9 cellular contexts compared by ENCODE assay signal in the genomic region with DNA sequence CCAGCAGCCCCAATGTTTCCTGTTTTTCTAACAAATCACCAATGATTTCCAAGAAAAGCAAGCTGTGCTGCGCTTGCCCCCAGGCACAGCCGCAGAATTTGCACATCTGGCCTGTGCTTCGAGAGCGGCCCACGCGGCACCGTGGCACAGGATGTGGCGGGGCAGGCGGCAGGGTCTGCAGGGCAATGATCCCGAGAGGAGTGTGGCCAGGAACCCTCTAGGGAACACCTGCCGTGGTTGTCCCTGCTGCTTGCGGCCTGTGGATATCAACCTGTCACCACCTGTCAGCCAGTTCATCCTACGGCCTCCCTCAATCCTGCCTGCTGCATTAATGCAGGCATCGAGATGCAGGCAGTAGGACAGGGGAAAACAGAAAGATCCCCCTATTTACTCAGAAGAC. TPM values are rescaled to one million over a fixed set of nuclear protein-coding genes. Genes with fewer than 3 reads are reported as not detected.
A peak's percentile ranks its signal among the peaks of the same experiment; 100 is the strongest.
DNase-seq lines count a peak whose midpoint lies in the region; ATAC-seq and TF ChIP-seq lines count a peak whose summit lies in the region.
"Had no signal": no experiment of that assay in that cellular context is flagged by ENCODE, and none has a peak within 500 bp of the region (broad histone marks: within the 10 kb centered on the region; RNA-seq: fewer than 3 reads in every experiment).

No MANE protein-coding gene starts in this region.

- ATAC-seq in GM21825 (IDR thresholded peaks at IDR 0.05; ENCODE audit: unreplicated experiment), result peak; percentile 44
- no peak for ATAC-seq in SK-N-SH treated with all-trans-retinoic acid at 6 μM for 48 hours
- ATAC-seq in omental fat pad (ENCODE audit: low FRiP score), result no peak
- ATAC-seq in GM18873 (IDR thresholded peaks at IDR 0.05; ENCODE audit: low FRiP score, unreplicated experiment), result no peak

- DNase-seq in UCSD-AML1 (lab: John Stamatoyannopoulos, UW; ENCODE audit: unreplicated experiment) (peak; percentile 61), omental fat pad (ENCODE audit: low spot score) (no peak)
- peak; percentile 66 for DNase-seq in central memory CD4-positive, alpha-beta T cell
- DNase-seq in stimulated activated naive CD4-positive, alpha-beta T cell treated with Interleukin-2 at 50 U/mL for 16 hours (lab: John Stamatoyannopoulos, UW), result peak; percentile 67
- DNase-seq: glutamatergic neuron had no signal

- no peak for TF ChIP-seq CTCF in omental fat pad (IDR thresholded peaks at IDR 0.05)

TF ChIP-seq in SK-N-SH treated with all-trans-retinoic acid at 6 μM for 48 hours, 23 proteins besides CTCF, POLR2A, EP300 and RAD21:
- TF ChIP-seq ZFP30 (CRISPR knock-in tag; IDR thresholded peaks at IDR 0.05) (no peak), CSDC2 (CRISPR knock-in tag; IDR thresholded peaks at IDR 0.05) (no peak), BACH2 (CRISPR knock-in tag; IDR thresholded peaks at IDR 0.05; ENCODE audit: borderline replicate concordance) (no peak)

RNA-seq across cellular contexts. Expression of a gene that starts 24.0 kb away (rescaled TPM):
- 10 to 100 TPM; 18.9 to 60.2 (median 37.8) TPM for total RNA-seq in omental fat pad
- total RNA-seq: HT1080 had no signal
